In the genomic region with DNA sequence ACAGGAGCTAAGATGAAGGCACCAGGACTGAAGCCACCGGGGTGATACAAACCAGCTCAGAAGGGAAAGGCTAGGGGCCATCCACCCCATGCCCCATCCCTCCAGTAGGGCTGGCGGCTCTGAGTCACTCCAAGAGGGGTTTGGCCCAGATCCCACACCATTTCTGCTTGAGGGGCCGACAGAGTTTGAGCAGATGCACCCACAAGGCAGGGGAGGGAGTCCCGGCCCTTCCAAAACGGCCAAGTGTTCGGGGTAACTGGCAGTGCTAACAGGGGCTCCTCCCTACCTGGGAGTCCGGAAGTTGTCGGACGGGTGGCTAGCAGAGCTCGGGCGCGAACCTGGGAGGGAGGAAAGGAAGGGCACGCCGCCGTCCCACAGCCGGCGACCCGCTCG, we compare ENCODE assay signal across 8 cellular contexts. TPM values are rescaled to one million over a fixed set of nuclear protein-coding genes. Genes with fewer than 3 reads are reported as not detected.
DNase-seq lines count a peak whose midpoint lies in the region; ATAC-seq, FAIRE-seq and TF ChIP-seq lines count a peak whose summit lies in the region.

No MANE protein-coding gene starts in this region.

- H3K9me2 ChIP-seq in OCI-LY7 (ENCODE audit: insufficient read depth, low read length): no peaks in the 10 kb centered on the region

- H3K79me2 ChIP-seq in OCI-LY7 (ENCODE audit: insufficient read depth, low read depth, low read length): peaks cover 12% of the 10 kb centered on the region

- H2AFZ ChIP-seq in OCI-LY7 (ENCODE audit: low read length): 0 out of 2 replicates have a peak overlapping the region, but pooled peaks have one; percentile 25

- H3K4me3 ChIP-seq in OCI-LY7 (ENCODE audit: low read depth, low read length, poor library complexity, severe bottlenecking): peak overlapping the region; percentile 79
- H3K4me3 ChIP-seq in bronchial epithelial cell (ENCODE audit: low read depth, low read length): peak overlapping the region; percentile 52
- H3K4me3 ChIP-seq in left lung: peak overlapping the region; percentile 40 to 54

- H3K36me3 ChIP-seq in OCI-LY7 (ENCODE audit: insufficient read depth, low read length): peaks cover 10% of the 10 kb centered on the region; the same call in 1 of the 2 replicates
- peaks cover 8% of the 10 kb centered on the region for H3K36me3 ChIP-seq in bronchial epithelial cell (ENCODE audit: control insufficient read depth, insufficient read depth, low read length)
- peaks cover 0 to 9% of the 10 kb centered on the region in 2 donors for H3K36me3 ChIP-seq in left lung

- intact Hi-C loops in OCI-LY7 (cut with micrococcal nuclease; ENCODE audit: unreplicated experiment): loop anchor here (5.0 kb wide), 1 partner anchor 63 kb away; the partner anchor contains the start of gene ATP6AP1
- intact Hi-C loops in left lung (cut with DNase I): no loop called here

- peak overlapping the region; percentile 98 for H3K4me2 ChIP-seq in OCI-LY7 (ENCODE audit: low read length)

- ATAC-seq in HG02642 (IDR thresholded peaks at IDR 0.05; ENCODE audit: poor library complexity, unreplicated experiment): peak; percentile 35
- peak; percentile 1 for ATAC-seq in left lung

- no peaks in the 10 kb centered on the region for H3K27me3 ChIP-seq in bronchial epithelial cell (ENCODE audit: control insufficient read depth, insufficient read depth, low read length)
- H3K27me3 ChIP-seq in left lung: no peaks in the 10 kb centered on the region

- H4K20me1 ChIP-seq in OCI-LY7 (ENCODE audit: insufficient read depth, low read length): no peaks in the 10 kb centered on the region

- TF ChIP-seq CTCF in OCI-LY7 (conservative IDR thresholded peaks at IDR 0.05; ENCODE audit: low read length): no peak
- no peak for TF ChIP-seq CTCF in bronchial epithelial cell (IDR thresholded peaks at IDR 0.05; ENCODE audit: insufficient read depth, low read length, severe bottlenecking)
- TF ChIP-seq CTCF in left lung (IDR thresholded peaks at IDR 0.05): no peak

- POLR2A ChIA-PET in OCI-LY7 (lab: Charles Lee): interaction anchor here (0.5 to 2.8 kb wide), 10 partner anchors 9 to 168 kb away, joined by 4 to 26 read pairs (median 6); partner anchors contain the start of gene ATP6AP1

- BruUV-seq in OCI-LY7 (replicated peaks; lab: Mats Ljungman, UMichigan): no TSS peak

- peaks cover 25% of the 10 kb centered on the region for H3K4me1 ChIP-seq in OCI-LY7 (ENCODE audit: insufficient read depth, low read length, poor library complexity, severe bottlenecking)
- H3K4me1 ChIP-seq in left lung: peaks cover 6 to 36% of the 10 kb centered on the region in 2 donors

- peak; percentile 13 to 24 for DNase-seq in NCI-H524 (lab: John Stamatoyannopoulos, UW)
- DNase-seq in NCI-H524 treated with DMSO at 0.1 percent for 48 hours (lab: John Stamatoyannopoulos, UW): no peak
- DNase-seq in OCI-LY7 (ENCODE audit: low spot score): peak; percentile 52
- DNase-seq in bronchial epithelial cell (ENCODE audit: low read depth): peak; percentile 26
- no peak for DNase-seq in left lung
- peak; percentile 31 for DNase-seq in stromal cell of bone marrow (ENCODE audit: low read depth)
- no peak for DNase-seq in NCI-H2227 treated with DMSO at 0.1 percent for 48 hours (lab: John Stamatoyannopoulos, UW)

- CTCF ChIA-PET in OCI-LY7 (lab: Charles Lee; ENCODE audit: unreplicated experiment): interaction anchor here (0.6 to 1.0 kb wide), 4 partner anchors 10 to 57 kb away, joined by 3 to 4 read pairs (median 3); partner anchors contain the start of gene G6PD

- peak overlapping the region; percentile 45 for H3K27ac ChIP-seq in OCI-LY7 (ENCODE audit: low read depth, low read length, poor library complexity, severe bottlenecking)
- peak overlapping the region; percentile 85 to 96 for H3K27ac ChIP-seq in left lung

- no peaks in the 10 kb centered on the region for H3K9me3 ChIP-seq in OCI-LY7 (ENCODE audit: low read length)
- no peaks in the 10 kb centered on the region for H3K9me3 ChIP-seq in left lung

- no peak for FAIRE-seq in bronchial epithelial cell (lab: Jason Lieb, UNC)

RNA-seq across cellular contexts. Expression of gene SLC10A3, which starts 0.4 kb away (rescaled TPM):
- 12.4 and 14.1 TPM in 2 replicates for total RNA-seq in OCI-LY7 (2014; rRNA removed; shearing (Covaris generic))
- total RNA-seq in OCI-LY7 (2022) (12.7 and 15.6 TPM in 2 replicates), bronchial epithelial cell (7.4 and 13.4 TPM in 2 replicates), left lung (10 to 100 TPM; 25.1 to 26.8 TPM)

RNA-seq across cellular contexts. Expression of gene UBL4A, which starts 3.6 kb away (rescaled TPM):
- total RNA-seq in OCI-LY7 (2014; rRNA removed; shearing (Covaris generic)): 76.0 and 89.9 TPM in 2 replicates
- 49.4 and 49.7 TPM in 2 replicates for total RNA-seq in OCI-LY7 (2022)
- total RNA-seq in bronchial epithelial cell: 36.6 and 59.2 TPM in 2 replicates
- total RNA-seq in left lung: 10 to 100 TPM; 33.4 to 37.9 TPM

RNA-seq across cellular contexts. Expression of gene LAGE3, which starts 10.9 kb away (rescaled TPM):
- total RNA-seq in OCI-LY7 (2014; rRNA removed; shearing (Covaris generic)): 53.2 and 70.1 TPM in 2 replicates
- total RNA-seq in OCI-LY7 (2022) (31.3 and 40.6 TPM in 2 replicates), bronchial epithelial cell (7.2 and 14.7 TPM in 2 replicates), left lung (10 to 100 TPM; 20.9 to 21.0 TPM)

RNA-seq across cellular contexts. Expression of gene FAM3A, which starts 26.0 kb away (rescaled TPM):
- total RNA-seq in OCI-LY7 (2014; rRNA removed; shearing (Covaris generic)): 15.3 and 16.4 TPM in 2 replicates
- total RNA-seq in OCI-LY7 (2022) (21.9 and 24.6 TPM in 2 replicates), bronchial epithelial cell (33.2 and 36.6 TPM in 2 replicates), left lung (10 to 100 TPM; 35.3 to 43.6 TPM)

RNA-seq across cellular contexts. Expression of gene PLXNA3, which starts 31.9 kb away (rescaled TPM):
- 0.28 and 5.6 TPM in 2 replicates for total RNA-seq in OCI-LY7 (2014; rRNA removed; shearing (Covaris generic))
- 5.2 and 8.0 TPM in 2 replicates for total RNA-seq in OCI-LY7 (2022)
- total RNA-seq in bronchial epithelial cell: 6.1 and 8.7 TPM in 2 replicates
- 10 to 100 TPM; 62.4 to 83.6 TPM for total RNA-seq in left lung

Comparison
In these comparisons a context has a peak if more than half of its experiments do, and no peak if none do; other contexts are left out.
1. DNase-seq: peak in NCI-H524 (2 of 2), OCI-LY7 (single experiment), bronchial epithelial cell (single experiment) and stromal cell of bone marrow (single experiment); none in NCI-H524 treated with DMSO at 0.1 percent for 48 hours (single experiment), left lung (0 of 2) and NCI-H2227 treated with DMSO at 0.1 percent for 48 hours (single experiment).
2. Peak in every context shown above with its lines, with median percentiles within 50 percentile points of each other: H3K4me3 ChIP-seq.